ENCODE assay signal across 1 cellular context in genomic region chr18:26225022-26225693, GRCh38.
TF ChIP-seq lines count a peak whose summit lies in the region.

No MANE protein-coding gene starts in this region.

TF ChIP-seq in K562, 482 proteins besides CTCF, POLR2A, EP300 and RAD21 (continued from another document):
- TF ChIP-seq ZNF512 (tag; IDR thresholded peaks at IDR 0.05) (0 out of 2 replicates have a peak, but pooled peaks have one; percentile 40), YBX1 (IDR thresholded peaks at IDR 0.05) (no peak), ELF1 (tag; IDR thresholded peaks at IDR 0.05) (no peak), MBD2 (IDR thresholded peaks at IDR 0.05; ENCODE audit: borderline replicate concordance, low read depth) (no peak), MEIS2 (IDR thresholded peaks at IDR 0.05; ENCODE audit: partially characterized antibody) (no peak), CREB5 (CRISPR knock-in tag; IDR thresholded peaks at IDR 0.05) (no peak), ATF4 (CRISPR knock-in tag; IDR thresholded peaks at IDR 0.05) (no peak), HDAC1 (IDR thresholded peaks at IDR 0.05) (0 out of 4 replicates have a peak, but pooled peaks of 1 of the 2 experiments have one; percentile 30), SIN3B (IDR thresholded peaks at IDR 0.05; ENCODE audit: low read depth) (no peak)
